In genomic region chrX:152905081-152905420, GRCh38 we compare ENCODE assay signal across 20 cellular contexts. TPM values are rescaled to one million over a fixed set of nuclear protein-coding genes. Genes with fewer than 3 reads are reported as not detected.
DNase-seq lines count a peak whose midpoint lies in the region; ATAC-seq, FAIRE-seq and TF ChIP-seq lines count a peak whose summit lies in the region.
"Had no signal": no experiment of that assay in that cellular context is flagged by ENCODE, and none has a peak within 500 bp of the region (broad histone marks: within the 10 kb centered on the region; RNA-seq: fewer than 3 reads in every experiment).

No MANE protein-coding gene starts in this region.

- peak; percentile 25 for ATAC-seq in Right ventricle myocardium superior (ENCODE audit: poor library complexity)
- no peak for ATAC-seq in HepG2
- ATAC-seq in HG03135 (IDR thresholded peaks at IDR 0.05; ENCODE audit: unreplicated experiment): no peak
- ATAC-seq: activated CD4-positive, CD25-positive, alpha-beta regulatory T cell treated with anti-CD3 and anti-CD28 coated beads, Interleukin-2, amount 50 U/mL, for 24 hours; stimulated activated memory B cell treated with anti-CD40 and anti-IgM and Interleukin-4, amounts not matched to agents 10 μg/mL and 1 μg/mL and 100 μg/mL, for 72 hours had no signal

- H3K27me3 ChIP-seq in left ventricle myocardium inferior (ENCODE audit: low read depth): no peaks in the 10 kb centered on the region
- H3K27me3 ChIP-seq in HepG2 (ENCODE audit: control insufficient read depth in 1 of 2, insufficient read depth in 2 of 2, low read length in 2 of 2): peaks cover 0 to 9% of the 10 kb centered on the region in 2 experiments; a peak in 1 of 5 replicates
- H3K27me3 ChIP-seq in mammary epithelial cell (ENCODE audit: insufficient read depth, low read length): no peaks in the 10 kb centered on the region
- H3K27me3 ChIP-seq: esophagus squamous epithelium had no signal

- H3K9me3 ChIP-seq in left ventricle myocardium inferior (replicated peaks) (no peaks in the 10 kb centered on the region), kidney (ENCODE audit: control insufficient read depth in 1 of 2, low read length in 2 of 2) (no peaks in the 10 kb centered on the region), HepG2 (ENCODE audit: low read length) (no peaks in the 10 kb centered on the region), mammary epithelial cell (replicated peaks; ENCODE audit: insufficient read depth, low read length) (no peaks in the 10 kb centered on the region)
- H3K9me3 ChIP-seq: esophagus squamous epithelium, mucosa of descending colon, SK-N-SH had no signal

- WGBS in HepG2 (ENCODE audit: low lambda C conversion rate): no CpG with 5 or more reads among the region's 8 CpGs
- 88% methylated on average over 8 of the region's 8 CpGs for WGBS in mammary epithelial cell (ENCODE audit: low coverage, missing lambda C conversion rate)

- H3K4me1 ChIP-seq in left ventricle myocardium inferior (peaks cover 9% of the 10 kb centered on the region), kidney (ENCODE audit: control insufficient read depth in 1 of 2, insufficient read depth in 1 of 2, low read depth in 1 of 2, low read length in 2 of 2) (no peaks in the 10 kb centered on the region), HepG2 (ENCODE audit: insufficient read depth, low read length) (peaks cover 12% of the 10 kb centered on the region), mammary epithelial cell (ENCODE audit: insufficient read depth, low read length) (peaks cover 14% of the 10 kb centered on the region)

- no peak overlapping the region for H3K27ac ChIP-seq in left ventricle myocardium inferior (replicated peaks)
- no peak overlapping the region for H3K27ac ChIP-seq in kidney (ENCODE audit: low read depth in 2 of 2, low read length in 2 of 2)
- no peak overlapping the region for H3K27ac ChIP-seq in HepG2 (ENCODE audit: extremely low read length, insufficient read depth, low read length)
- H3K27ac ChIP-seq in mammary epithelial cell (ENCODE audit: insufficient read depth, low read depth, low read length): no peak overlapping the region
- H3K27ac ChIP-seq: dorsolateral prefrontal cortex, esophagus squamous epithelium, GM23248 had no signal

- TF ChIP-seq EP300 in HepG2 (IDR thresholded peaks at IDR 0.05; ENCODE audit: low read depth in 2 of 2, low read length in 2 of 2) (no peak), HepG2 (CRISPR knock-in tag; IDR thresholded peaks at IDR 0.05; ENCODE audit: borderline replicate concordance) (no peak)

- no peaks in the 10 kb centered on the region for H3K36me3 ChIP-seq in left ventricle myocardium inferior
- H3K36me3 ChIP-seq in kidney (ENCODE audit: control insufficient read depth in 1 of 2, insufficient read depth in 2 of 2, low read length in 2 of 2): no peaks in the 10 kb centered on the region
- H3K36me3 ChIP-seq in HepG2 (replicated peaks in 1 of 2; ENCODE audit: control insufficient read depth in 1 of 2, insufficient read depth in 2 of 2, low read length in 2 of 2): no peaks in the 10 kb centered on the region
- H3K36me3 ChIP-seq in mammary epithelial cell (ENCODE audit: insufficient read depth, low read length): no peaks in the 10 kb centered on the region
- H3K36me3 ChIP-seq: esophagus squamous epithelium had no signal

- TF ChIP-seq POLR2A in HepG2 (IDR thresholded peaks at IDR 0.05; ENCODE audit: insufficient read depth in 1 of 2, low read depth in 2 of 2, low read length in 2 of 2): no peak

- H3K4me3 ChIP-seq in left ventricle myocardium inferior: no peak overlapping the region
- no peak overlapping the region for H3K4me3 ChIP-seq in kidney (ENCODE audit: low read length in 2 of 2)
- no peak overlapping the region for H3K4me3 ChIP-seq in HepG2 (replicated peaks in 1 of 3; ENCODE audit: insufficient read depth in 1 of 3, low read depth in 2 of 3, low read length in 3 of 3)
- H3K4me3 ChIP-seq in mammary epithelial cell (replicated peaks in 1 of 3; ENCODE audit: insufficient read depth in 1 of 3, low read depth in 2 of 3, low read length in 3 of 3): no peak overlapping the region
- H3K4me3 ChIP-seq: dorsolateral prefrontal cortex, esophagus squamous epithelium, GM23248, lung, mucosa of descending colon had no signal

- H3K79me2 ChIP-seq in HepG2 (ENCODE audit: insufficient read depth, low read length) (no peaks in the 10 kb centered on the region), mammary epithelial cell (ENCODE audit: insufficient read depth, low read length) (no peaks in the 10 kb centered on the region)

- in situ Hi-C loops in HepG2 (cut with HindIII; ENCODE audit: extremely low pct_ligation_motif_present, low pct_unique_long_range_greater_than_20kb): no loop called here
- in situ Hi-C loops in mammary epithelial cell (cut with MboI; ENCODE audit: low sequenced_read_pairs in 2 of 2): no loop called here

- TF ChIP-seq RAD21 in HepG2 (CRISPR knock-in tag; IDR thresholded peaks at IDR 0.05): no peak

- no peak overlapping the region for H2AFZ ChIP-seq in HepG2 (ENCODE audit: low read length)
- H2AFZ ChIP-seq in mammary epithelial cell (ENCODE audit: low read depth, low read length): no peak overlapping the region

- no TSS peak for BruUV-seq in HepG2 (replicated peaks; lab: Mats Ljungman, UMichigan)
- no TSS peak for BruUV-seq in mammary epithelial cell (replicated peaks; lab: Mats Ljungman, UMichigan)

- TF ChIP-seq CTCF in left ventricle myocardium inferior (IDR thresholded peaks at IDR 0.05; ENCODE audit: borderline replicate concordance) (no peak), kidney (IDR thresholded peaks at IDR 0.05; ENCODE audit: borderline replicate concordance, extremely low read depth, insufficient read depth) (no peak), HepG2 (CRISPR knock-in tag; IDR thresholded peaks at IDR 0.05) (no peak), mammary epithelial cell (conservative IDR thresholded peaks at IDR 0.05 in 1 of 2, IDR thresholded peaks at IDR 0.05 in 1 of 2; ENCODE audit: extremely low read depth in 1 of 2, insufficient read depth in 1 of 2, low read depth in 1 of 2, low read length in 2 of 2) (no peak)

- dilution Hi-C loops in mammary epithelial cell (cut with HindIII; ENCODE audit: low sequenced_read_pairs): no loop called here

- CTCF ChIA-PET in HepG2 (lab: Yijun Ruan, JAX; ENCODE audit: low intra/inter-chr PET ratio, low total read pairs): interaction anchor here (1.1 kb wide), 1 partner anchor 21 kb away, joined by 5 read pairs; no protein-coding TSS in a partner anchor
- CTCF ChIA-PET in mammary epithelial cell (lab: Charles Lee; ENCODE audit: low non-redundant PET): no interaction called here

- intact Hi-C loops in Right ventricle myocardium superior (cut with DNase I) (no loop called here), left ventricle myocardium inferior (cut with micrococcal nuclease) (no loop called here), kidney (cut with DNase I) (no loop called here), HepG2 (cut with micrococcal nuclease; ENCODE audit: unreplicated experiment) (no loop called here), mammary epithelial cell (cut with micrococcal nuclease) (no loop called here)

- H3K9ac ChIP-seq in kidney (ENCODE audit: low read length in 2 of 2): no peak overlapping the region
- H3K9ac ChIP-seq in HepG2 (ENCODE audit: insufficient read depth, low read depth, low read length): no peak overlapping the region
- H3K9ac ChIP-seq in mammary epithelial cell (ENCODE audit: insufficient read depth, low read length): no peak overlapping the region
- H3K9ac ChIP-seq: GM23248, SK-N-SH had no signal

- H3K4me2 ChIP-seq in HepG2 (ENCODE audit: low read depth, low read length) (no peak overlapping the region), mammary epithelial cell (ENCODE audit: insufficient read depth, low read depth, low read length) (no peak overlapping the region)

- FAIRE-seq in kidney (lab: Jason Lieb, UNC): no peak
- no peak for FAIRE-seq in HepG2 (lab: Jason Lieb, UNC)
- FAIRE-seq: A204.1, D721Med had no signal

- no peak for DNase-seq in Right ventricle myocardium superior
- no peak for DNase-seq in left ventricle myocardium inferior
- peak; percentile 53 for DNase-seq in NCI-H82 treated with DMSO at 0.1 percent for 48 hours (lab: John Stamatoyannopoulos, UW; ENCODE audit: unreplicated experiment)
- DNase-seq in kidney: peak; percentile 54
- DNase-seq in HepG2 (ENCODE audit: low spot score): no peak
- DNase-seq in H4 (ENCODE audit: low spot score): no peak
- no peak for DNase-seq in mammary epithelial cell
- DNase-seq: esophagus squamous epithelium, foreskin melanocyte, NCI-H2029 treated with DMSO at 0.1 percent for 48 hours had no signal

- POLR2A ChIA-PET in HepG2 (lab: Yijun Ruan, JAX): no interaction called here

- H4K20me1 ChIP-seq in HepG2 (ENCODE audit: insufficient read depth, low read length) (no peaks in the 10 kb centered on the region), mammary epithelial cell (ENCODE audit: insufficient read depth, low read length) (no peaks in the 10 kb centered on the region)

RNA-seq across cellular contexts. Expression of gene ZNF185, which starts 7.2 kb away (rescaled TPM):
- total RNA-seq in Right ventricle myocardium superior (1.6 TPM), left ventricle myocardium inferior (1.6 TPM), kidney (24.3 TPM), HepG2 (2016; rRNA removed; fragmentation: Illumina TruSeq; extraction: Trizol) (1.6 and 1.9 TPM in 2 replicates), mammary epithelial cell (10 to 100 TPM; 35.2 to 46.6 TPM)
- polyA plus RNA-seq in kidney (ENCODE audit: insufficient read depth, low read depth, low replicate concordance) (12.0 TPM), HepG2 (2011; rRNA removed) (2.9 and 3.4 TPM in 2 replicates), mammary epithelial cell (30.2 TPM)
- total RNA-seq in HepG2 (2016; cell fraction: cytosol; rRNA removed; fragmentation: Illumina TruSeq; extraction: Trizol; ENCODE audit: low read depth): 0.18 and 0.30 TPM in 2 replicates
- 1.7 and 1.8 TPM in 2 replicates for total RNA-seq in HepG2 (2016; cell fraction: insoluble cytoplasmic fraction; rRNA removed; fragmentation: Illumina TruSeq; extraction: Trizol)
- 0.96 and 1.2 TPM in 2 replicates for total RNA-seq in HepG2 (2016; cell fraction: membrane; rRNA removed; fragmentation: Illumina TruSeq; extraction: Trizol)
- total RNA-seq in HepG2 (2016; cell fraction: nucleus; rRNA removed; fragmentation: Illumina TruSeq; extraction: Trizol): 0.85 and 0.87 TPM in 2 replicates
- 2.3 and 2.5 TPM in 2 replicates for polyA plus RNA-seq in HepG2 (2011; cell fraction: cytosol; rRNA removed)
- 2.2 and 2.3 TPM in 2 replicates for polyA plus RNA-seq in HepG2 (2011; cell fraction: nucleus; rRNA removed)
- polyA plus RNA-seq in HepG2 (2012): 1.1 and 1.9 TPM in 2 replicates
- polyA plus RNA-seq in HepG2 (2016; cell fraction: cytosol; fragmentation: Illumina TruSeq; extraction: Trizol; ENCODE audit: low read depth): 0.24 and 0.28 TPM in 2 replicates
- polyA plus RNA-seq in HepG2 (2016; cell fraction: insoluble cytoplasmic fraction; fragmentation: Illumina TruSeq; extraction: Trizol; ENCODE audit: low read depth): 1.7 and 1.8 TPM in 2 replicates
- polyA plus RNA-seq in HepG2 (2016; cell fraction: membrane; fragmentation: Illumina TruSeq; extraction: Trizol; ENCODE audit: low read depth): 0.86 and 1.1 TPM in 2 replicates
- polyA plus RNA-seq in HepG2 (2016; cell fraction: nucleus; fragmentation: Illumina TruSeq; extraction: Trizol; ENCODE audit: insufficient read depth, low read depth): 1.4 and 1.7 TPM in 2 replicates
- polyA minus RNA-seq in HepG2 (2011; rRNA and poly(A)+ RNA removed; ENCODE audit: low replicate concordance): 1.2 and 5.8 TPM in 2 replicates
- polyA minus RNA-seq in HepG2 (2011; cell fraction: cytosol; rRNA and poly(A)+ RNA removed): 0.79 and 0.99 TPM in 2 replicates
- polyA minus RNA-seq in HepG2 (2011; cell fraction: nucleus; rRNA and poly(A)+ RNA removed): 0.75 and 0.90 TPM in 2 replicates
- total RNA-seq in H4 (2014; rRNA removed; shearing (Covaris generic)): 0.37 and 0.62 TPM in 2 replicates
- 31.5 TPM for polyA minus RNA-seq in mammary epithelial cell

Comparison
In these comparisons a context has a peak if more than half of its experiments do, and no peak if none do; other contexts are left out.
1. DNase-seq: peak in NCI-H82 treated with DMSO at 0.1 percent for 48 hours (single experiment) and kidney (single experiment); none in Right ventricle myocardium superior (single experiment), left ventricle myocardium inferior (single experiment), HepG2 (single experiment), H4 (single experiment) and mammary epithelial cell (single experiment).